In the genomic region with DNA sequence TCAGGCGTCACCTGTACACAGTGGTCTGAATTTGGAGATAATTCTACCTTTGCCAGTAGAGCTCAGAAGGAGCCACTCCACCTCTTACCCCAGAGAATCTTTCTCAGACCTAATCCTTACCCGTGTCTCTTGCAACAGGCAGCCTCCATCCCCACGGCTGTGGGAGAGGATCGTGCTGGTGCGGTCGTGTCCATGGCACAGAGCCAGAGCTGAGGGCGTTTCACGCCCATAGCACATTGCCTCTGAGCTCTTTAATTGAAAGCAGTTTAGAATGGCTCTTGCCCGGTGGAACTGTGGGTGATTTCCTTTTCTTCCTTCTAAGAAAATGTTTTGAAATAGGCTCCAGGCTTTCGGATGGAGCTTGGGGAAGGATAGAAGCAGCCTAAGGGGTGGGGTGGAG, we compare ENCODE assay signal across 15 cellular contexts. TPM values are rescaled to one million over a fixed set of nuclear protein-coding genes. Genes with fewer than 3 reads are reported as not detected.
DNase-seq lines count a peak whose midpoint lies in the region; ATAC-seq and TF ChIP-seq lines count a peak whose summit lies in the region.
"Had no signal": no experiment of that assay in that cellular context is flagged by ENCODE, and none has a peak within 500 bp of the region (broad histone marks: within the 10 kb centered on the region; RNA-seq: fewer than 3 reads in every experiment).

No MANE protein-coding gene starts in this region.

- no peak overlapping the region for H3K4me3 Mint-ChIP-seq in effector memory CD8-positive, alpha-beta T cell
- H3K4me3 Mint-ChIP-seq: CD14-positive monocyte; stimulated activated naive CD8-positive, alpha-beta T cell treated with anti-CD3 and anti-CD28 coated beads, Interleukin-15, Interleukin-2, amounts not matched to agents 100 ng/mL and 50 ng/mL, for 24 hours had no signal

- H3K27ac Mint-ChIP-seq in effector memory CD8-positive, alpha-beta T cell = peak overlapping the region in 1 of 2 donors; percentile 79
- H3K27ac Mint-ChIP-seq: CD14-positive monocyte had no signal

- H3K4me1 ChIP-seq in HEK293 (ENCODE audit: control insufficient read depth, insufficient read depth, low read length) = no peaks in the 10 kb centered on the region; the same call in 1 of the 2 replicates
- H3K4me1 ChIP-seq: adrenal gland had no signal

- peaks cover 44% of the 10 kb centered on the region in 2 donors for H3K4me1 Mint-ChIP-seq in effector memory CD8-positive, alpha-beta T cell (ENCODE audit: low read depth in 2 of 2)

- H3K27me3 Mint-ChIP-seq in effector memory CD8-positive, alpha-beta T cell = no peaks in the 10 kb centered on the region
- H3K27me3 Mint-ChIP-seq: stimulated activated naive CD8-positive, alpha-beta T cell treated with anti-CD3 and anti-CD28 coated beads, Interleukin-15, Interleukin-2, amounts not matched to agents 100 ng/mL and 50 ng/mL, for 24 hours had no signal

- no peak overlapping the region for H3K4me3 ChIP-seq in AG10803 (ENCODE audit: low read length)
- no peak overlapping the region for H3K4me3 ChIP-seq in HEK293 (ENCODE audit: low read depth, low read length)
- H3K4me3 ChIP-seq in choroid plexus epithelial cell (ENCODE audit: low read depth, low read length) = no peak overlapping the region
- H3K4me3 ChIP-seq: adrenal gland, SJCRH30 had no signal

- DNase-seq in AG10803 (ENCODE audit: low read depth) = peak; percentile 81
- peak; percentile 49 for DNase-seq in choroid plexus epithelial cell (ENCODE audit: low read depth)
- peak; percentile 36 for DNase-seq in islet precursor cell
- no peak for DNase-seq in NCI-H2171 treated with DMSO at 0.1 percent for 48 hours (lab: John Stamatoyannopoulos, UW)
- DNase-seq in cerebellum (ENCODE audit: low spot score) = no peak
- DNase-seq in effector memory CD8-positive, alpha-beta T cell = no peak
- DNase-seq: adrenal gland; effector CD8-positive, alpha-beta T cell; Kasumi-1 had no signal

- H3K9me3 ChIP-seq in HEK293 (ENCODE audit: control insufficient read depth, insufficient read depth, low read depth, low read length) = no peaks in the 10 kb centered on the region
- H3K9me3 ChIP-seq: adrenal gland, SJCRH30 had no signal

- TF ChIP-seq CTCF in AG10803 (conservative IDR thresholded peaks at IDR 0.05; ENCODE audit: low read length) (no peak), HEK293 (tag by site-specific recombination; IDR thresholded peaks at IDR 0.05) (no peak), choroid plexus epithelial cell (conservative IDR thresholded peaks at IDR 0.05; ENCODE audit: low read depth, low read length) (no peak)

- no peaks in the 10 kb centered on the region for H3K9me3 Mint-ChIP-seq in effector memory CD8-positive, alpha-beta T cell
- H3K9me3 Mint-ChIP-seq: CD14-positive monocyte; stimulated activated naive CD8-positive, alpha-beta T cell treated with anti-CD3 and anti-CD28 coated beads, Interleukin-15, Interleukin-2, amounts not matched to agents 100 ng/mL and 50 ng/mL, for 24 hours had no signal

- CTCF ChIA-PET in HEK293 (lab: Yijun Ruan, JAX) = interaction anchor here (0.6 to 5.3 kb wide), 7 partner anchors 10 to 198 kb away, joined by 3 to 35 read pairs (median 4); no protein-coding TSS in a partner anchor

- peaks cover 0 to 10% of the 10 kb centered on the region in 2 experiments; a peak in 1 of 3 replicates for H3K36me3 ChIP-seq in HEK293 (ENCODE audit: control insufficient read depth in 2 of 2, insufficient read depth in 1 of 2, low read length in 2 of 2)
- H3K36me3 ChIP-seq: adrenal gland, SJCRH30 had no signal

- no peak for ATAC-seq in GM21447 (IDR thresholded peaks at IDR 0.05; ENCODE audit: unreplicated experiment)
- ATAC-seq in effector memory CD8-positive, alpha-beta T cell (replicated peaks) = no peak

- POLR2A ChIA-PET in HEK293 (lab: Yijun Ruan, JAX) = no interaction called here

- no peaks in the 10 kb centered on the region for H3K36me3 Mint-ChIP-seq in effector memory CD8-positive, alpha-beta T cell (ENCODE audit: insufficient read depth)
- H3K36me3 Mint-ChIP-seq: CD14-positive monocyte had no signal

- no peak overlapping the region for H3K27ac ChIP-seq in HEK293 (ENCODE audit: extremely low read depth, low read depth, low read length)
- H3K27ac ChIP-seq: adrenal gland, SJCRH30 had no signal

TF ChIP-seq in HEK293, 187 proteins besides CTCF, POLR2A, EP300 and RAD21:
- TF ChIP-seq ZNF585B (tag by site-specific recombination; IDR thresholded peaks at IDR 0.05) = no peak
- TF ChIP-seq ZNF830 (tag by site-specific recombination; IDR thresholded peaks at IDR 0.05; ENCODE audit: low read depth) = no peak
- no peak for TF ChIP-seq ZNF266 (tag by site-specific recombination; IDR thresholded peaks at IDR 0.05; ENCODE audit: low read depth)
- TF ChIP-seq SCRT2 (tag by site-specific recombination; IDR thresholded peaks at IDR 0.05) = peak; percentile 40; the same call in 1 of the 2 replicates
- no peak for TF ChIP-seq ZNF10 (tag by site-specific recombination; IDR thresholded peaks at IDR 0.05)
- no peak for TF ChIP-seq SP7 (tag by site-specific recombination; IDR thresholded peaks at IDR 0.05)
- TF ChIP-seq EGR2 (tag by site-specific recombination; IDR thresholded peaks at IDR 0.05; ENCODE audit: low read depth) = peak; percentile 53
- TF ChIP-seq ZNF76 (tag by site-specific recombination; IDR thresholded peaks at IDR 0.05; ENCODE audit: borderline replicate concordance, low read depth) = no peak
- TF ChIP-seq, protein P1, sequence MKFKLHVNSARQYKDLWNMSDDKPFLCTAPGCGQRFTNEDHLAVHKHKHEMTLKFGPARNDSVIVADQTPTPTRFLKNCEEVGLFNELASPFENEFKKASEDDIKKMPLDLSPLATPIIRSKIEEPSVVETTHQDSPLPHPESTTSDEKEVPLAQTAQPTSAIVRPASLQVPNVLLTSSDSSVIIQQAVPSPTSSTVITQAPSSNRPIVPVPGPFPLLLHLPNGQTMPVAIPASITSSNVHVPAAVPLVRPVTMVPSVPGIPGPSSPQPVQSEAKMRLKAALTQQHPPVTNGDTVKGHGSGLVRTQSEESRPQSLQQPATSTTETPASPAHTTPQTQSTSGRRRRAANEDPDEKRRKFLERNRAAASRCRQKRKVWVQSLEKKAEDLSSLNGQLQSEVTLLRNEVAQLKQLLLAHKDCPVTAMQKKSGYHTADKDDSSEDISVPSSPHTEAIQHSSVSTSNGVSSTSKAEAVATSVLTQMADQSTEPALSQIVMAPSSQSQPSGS (tag by site-specific recombination; IDR thresholded peaks at IDR 0.05; ENCODE audit: low read depth) = no peak
- TF ChIP-seq, protein P2, sequence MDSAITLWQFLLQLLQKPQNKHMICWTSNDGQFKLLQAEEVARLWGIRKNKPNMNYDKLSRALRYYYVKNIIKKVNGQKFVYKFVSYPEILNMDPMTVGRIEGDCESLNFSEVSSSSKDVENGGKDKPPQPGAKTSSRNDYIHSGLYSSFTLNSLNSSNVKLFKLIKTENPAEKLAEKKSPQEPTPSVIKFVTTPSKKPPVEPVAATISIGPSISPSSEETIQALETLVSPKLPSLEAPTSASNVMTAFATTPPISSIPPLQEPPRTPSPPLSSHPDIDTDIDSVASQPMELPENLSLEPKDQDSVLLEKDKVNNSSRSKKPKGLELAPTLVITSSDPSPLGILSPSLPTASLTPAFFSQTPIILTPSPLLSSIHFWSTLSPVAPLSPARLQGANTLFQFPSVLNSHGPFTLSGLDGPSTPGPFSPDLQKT (IDR thresholded peaks at IDR 0.05; ENCODE audit: borderline replicate concordance, low read depth, low read length) = no peak
- TF ChIP-seq KLF7 (tag by site-specific recombination; IDR thresholded peaks at IDR 0.05; ENCODE audit: borderline replicate concordance) = no peak
- no peak for TF ChIP-seq ZFP3 (tag by site-specific recombination; IDR thresholded peaks at IDR 0.05; ENCODE audit: low read depth)
- TF ChIP-seq ZFHX2 (tag by site-specific recombination; conservative IDR thresholded peaks at IDR 0.05) = peak; percentile 65
- no peak for TF ChIP-seq GLIS1 (tag by site-specific recombination; IDR thresholded peaks at IDR 0.05)
- TF ChIP-seq, protein P3, sequence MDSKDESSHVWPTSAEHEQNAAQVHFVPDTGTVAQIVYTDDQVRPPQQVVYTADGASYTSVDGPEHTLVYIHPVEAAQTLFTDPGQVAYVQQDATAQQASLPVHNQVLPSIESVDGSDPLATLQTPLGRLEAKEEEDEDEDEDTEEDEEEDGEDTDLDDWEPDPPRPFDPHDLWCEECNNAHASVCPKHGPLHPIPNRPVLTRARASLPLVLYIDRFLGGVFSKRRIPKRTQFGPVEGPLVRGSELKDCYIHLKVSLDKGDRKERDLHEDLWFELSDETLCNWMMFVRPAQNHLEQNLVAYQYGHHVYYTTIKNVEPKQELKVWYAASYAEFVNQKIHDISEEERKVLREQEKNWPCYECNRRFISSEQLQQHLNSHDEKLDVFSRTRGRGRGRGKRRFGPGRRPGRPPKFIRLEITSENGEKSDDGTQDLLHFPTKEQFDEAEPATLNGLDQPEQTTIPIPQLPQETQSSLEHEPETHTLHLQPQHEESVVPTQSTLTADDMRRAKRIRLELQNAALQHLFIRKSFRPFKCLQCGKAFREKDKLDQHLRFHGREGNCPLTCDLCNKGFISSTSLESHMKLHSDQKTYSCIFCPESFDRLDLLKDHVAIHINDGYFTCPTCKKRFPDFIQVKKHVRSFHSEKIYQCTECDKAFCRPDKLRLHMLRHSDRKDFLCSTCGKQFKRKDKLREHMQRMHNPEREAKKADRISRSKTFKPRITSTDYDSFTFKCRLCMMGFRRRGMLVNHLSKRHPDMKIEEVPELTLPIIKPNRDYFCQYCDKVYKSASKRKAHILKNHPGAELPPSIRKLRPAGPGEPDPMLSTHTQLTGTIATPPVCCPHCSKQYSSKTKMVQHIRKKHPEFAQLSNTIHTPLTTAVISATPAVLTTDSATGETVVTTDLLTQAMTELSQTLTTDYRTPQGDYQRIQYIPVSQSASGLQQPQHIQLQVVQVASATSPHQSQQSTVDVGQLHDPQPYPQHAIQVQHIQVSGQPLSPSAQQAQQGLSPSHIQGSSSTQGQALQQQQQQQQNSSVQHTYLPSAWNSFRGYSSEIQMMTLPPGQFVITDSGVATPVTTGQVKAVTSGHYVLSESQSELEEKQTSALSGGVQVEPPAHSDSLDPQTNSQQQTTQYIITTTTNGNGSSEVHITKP (tag by site-specific recombination; IDR thresholded peaks at IDR 0.05) = no peak
- no peak for TF ChIP-seq ZNF354C (tag by site-specific recombination; IDR thresholded peaks at IDR 0.05; ENCODE audit: borderline replicate concordance, low read depth)
- no peak for TF ChIP-seq ZBTB20 (tag by site-specific recombination; IDR thresholded peaks at IDR 0.05)
TF ChIP-seq in HEK293: peak in this region for 3.

RNA-seq across cellular contexts. Expression of a gene that starts 41.5 kb away (rescaled TPM):
- total RNA-seq in cerebellum = not detected
- total RNA-seq: renal cortical epithelial cell, SJCRH30 had no signal

Comparison
In these comparisons a context has a peak if more than half of its experiments do, and no peak if none do; other contexts are left out.
1. DNase-seq: peak in AG10803 (single experiment), choroid plexus epithelial cell (single experiment) and islet precursor cell (single experiment); none in NCI-H2171 treated with DMSO at 0.1 percent for 48 hours (single experiment), cerebellum (single experiment) and effector memory CD8-positive, alpha-beta T cell (0 of 3).